8 cellular contexts compared by ENCODE assay signal in genomic region chr7:130141858-130142653, GRCh38.
A peak's percentile ranks its signal among the peaks of the same experiment; 100 is the strongest.
DNase-seq lines count a peak whose midpoint lies in the region; ATAC-seq, FAIRE-seq and TF ChIP-seq lines count a peak whose summit lies in the region.

No MANE protein-coding gene starts in this region.

- no peak for TF ChIP-seq POLR2A in testis (IDR thresholded peaks at IDR 0.05)
- TF ChIP-seq POLR2A in H54 (IDR thresholded peaks at IDR 0.05; ENCODE audit: low read depth, low read length) = no peak

- no peaks in the 10 kb centered on the region for H3K36me3 ChIP-seq in testis (ENCODE audit: low read depth, missing control alignments)

- no peaks in the 10 kb centered on the region for H3K9me3 ChIP-seq in testis

- H3K27me3 ChIP-seq in testis = no peaks in the 10 kb centered on the region

- H3K27ac ChIP-seq in testis = peak overlapping the region; percentile 82 to 83

- peak overlapping the region; percentile 46 to 65 for H3K4me3 ChIP-seq in testis

- no peak for FAIRE-seq in H54 (lab: Jason Lieb, UNC)

- peaks cover 4% of the 10 kb centered on the region for H3K4me1 Mint-ChIP-seq in activated CD4-positive, alpha-beta T cell treated with anti-CD3 and anti-CD28 coated beads for 36 hours
- peaks cover 25% of the 10 kb centered on the region for H3K4me1 Mint-ChIP-seq in chondrocyte (ENCODE audit: low read depth)
- peaks cover 21% of the 10 kb centered on the region for H3K4me1 Mint-ChIP-seq in memory B cell

- CTCF ChIA-PET in activated CD4-positive, alpha-beta T cell treated with anti-CD3 and anti-CD28 coated beads for 36 hours (lab: Charles Lee) = interaction anchor here (0.6 to 1.0 kb wide), 3 partner anchors 60 to 170 kb away, joined by 3 read pairs; partner anchors contain the start of gene TMEM209

- peak overlapping the region; percentile 67 for H3K27ac Mint-ChIP-seq in activated CD4-positive, alpha-beta T cell treated with anti-CD3 and anti-CD28 coated beads for 36 hours
- H3K27ac Mint-ChIP-seq in chondrocyte (ENCODE audit: unreplicated experiment) = peak overlapping the region; percentile 82
- peak overlapping the region; percentile 92 for H3K27ac Mint-ChIP-seq in memory B cell

- ATAC-seq in activated CD4-positive, alpha-beta T cell treated with anti-CD3 and anti-CD28 coated beads for 36 hours = no peak
- no peak for ATAC-seq in memory B cell (ENCODE audit: low read depth)
- no peak for ATAC-seq in HG03095 (IDR thresholded peaks at IDR 0.05; ENCODE audit: unreplicated experiment)
- ATAC-seq in HG03439 (IDR thresholded peaks at IDR 0.05; ENCODE audit: unreplicated experiment) = no peak

- H3K4me3 Mint-ChIP-seq in activated CD4-positive, alpha-beta T cell treated with anti-CD3 and anti-CD28 coated beads for 36 hours = peak overlapping the region; percentile 42
- H3K4me3 Mint-ChIP-seq in chondrocyte (ENCODE audit: unreplicated experiment) (peak overlapping the region; percentile 45), memory B cell (peak overlapping the region; percentile 85)

- peaks cover 8% of the 10 kb centered on the region for H3K36me3 Mint-ChIP-seq in activated CD4-positive, alpha-beta T cell treated with anti-CD3 and anti-CD28 coated beads for 36 hours (ENCODE audit: low read depth)
- H3K36me3 Mint-ChIP-seq in chondrocyte (ENCODE audit: low read depth) (peaks cover 7% of the 10 kb centered on the region), memory B cell (no peaks in the 10 kb centered on the region)

- intact Hi-C loops in activated CD4-positive, alpha-beta T cell treated with anti-CD3 and anti-CD28 coated beads for 36 hours (cut with DNase I, micrococcal nuclease) = loop anchor here in 1 of 2 experiments (5.0 kb wide), 1 partner anchor 70 kb away; the partner anchor contains the start of gene KLHDC10
- intact Hi-C loops in testis (cut with DNase I; ENCODE audit: low total_unique reads) = no loop called here

- no peak for DNase-seq in activated CD4-positive, alpha-beta T cell treated with anti-CD3 and anti-CD28 coated beads for 36 hours
- no peak for DNase-seq in activated CD4-positive, alpha-beta T cell treated with anti-CD3 and anti-CD28 coated beads for 1 hour
- DNase-seq in chondrocyte (ENCODE audit: low spot score) = no peak
- no peak for DNase-seq in memory B cell (ENCODE audit: low spot score in 2 of 2)
- no peak for DNase-seq in testis
- no peak for DNase-seq in H54 (ENCODE audit: insufficient read length, low spot score)

- TF ChIP-seq CTCF in chondrocyte (IDR thresholded peaks at IDR 0.05) (no peak), testis (IDR thresholded peaks at IDR 0.05) (no peak)

- POLR2A ChIA-PET in activated CD4-positive, alpha-beta T cell treated with anti-CD3 and anti-CD28 coated beads for 36 hours (lab: Charles Lee) = interaction anchor here (1.1 kb wide), 1 partner anchor 11 kb away, joined by 3 read pairs; no protein-coding TSS in a partner anchor

- no peaks in the 10 kb centered on the region for H3K9me3 Mint-ChIP-seq in activated CD4-positive, alpha-beta T cell treated with anti-CD3 and anti-CD28 coated beads for 36 hours (ENCODE audit: low read depth)
- H3K9me3 Mint-ChIP-seq in chondrocyte (ENCODE audit: low read depth) (no peaks in the 10 kb centered on the region), memory B cell (no peaks in the 10 kb centered on the region)

- H3K4me1 ChIP-seq in testis = peaks cover 16% of the 10 kb centered on the region

- H3K27me3 Mint-ChIP-seq in activated CD4-positive, alpha-beta T cell treated with anti-CD3 and anti-CD28 coated beads for 36 hours = no peaks in the 10 kb centered on the region
- no peaks in the 10 kb centered on the region for H3K27me3 Mint-ChIP-seq in chondrocyte (ENCODE audit: low read depth)
- H3K27me3 Mint-ChIP-seq in memory B cell = no peaks in the 10 kb centered on the region

- 16 to 54% methylated on average over 8 to 18 of the region's 18 CpGs for WGBS in testis, 2 donors
